ENCODE assay signal across 1 cellular context in genomic region chr20:58649288-58650180, GRCh38.
TF ChIP-seq lines count a peak whose summit lies in the region.

No MANE protein-coding gene starts in this region.

TF ChIP-seq in HepG2, 621 proteins besides CTCF, POLR2A, EP300 and RAD21:
- TF ChIP-seq TRIM22 (IDR thresholded peaks at IDR 0.05) (no peak), MTF2 (CRISPR knock-in tag; IDR thresholded peaks at IDR 0.05; ENCODE audit: borderline replicate concordance) (no peak), ZBTB38 (CRISPR knock-in tag; IDR thresholded peaks at IDR 0.05) (peak; percentile 92), ZNF75D (CRISPR knock-in tag; IDR thresholded peaks at IDR 0.05; ENCODE audit: borderline replicate concordance) (no peak), ATM (IDR thresholded peaks at IDR 0.05; ENCODE audit: borderline replicate concordance) (no peak), ZMAT5 (CRISPR knock-in tag; IDR thresholded peaks at IDR 0.05; ENCODE audit: borderline replicate concordance, low read depth) (no peak), SRY (CRISPR knock-in tag; IDR thresholded peaks at IDR 0.05) (no peak), PITX1 (CRISPR knock-in tag; IDR thresholded peaks at IDR 0.05) (no peak), ZBTB33 (CRISPR knock-in tag; IDR thresholded peaks at IDR 0.05) (0 out of 2 replicates have a peak, but pooled peaks have one; percentile 22), NFKB2 (CRISPR knock-in tag; IDR thresholded peaks at IDR 0.05; ENCODE audit: borderline replicate concordance) (peak; percentile 18; the same call in 1 of the 2 replicates)
